Comparison of ENCODE assay signal across 28 cellular contexts in genomic region chr5:139378941-139379361, GRCh38. TPM values are rescaled to one million over a fixed set of nuclear protein-coding genes. Genes with fewer than 3 reads are reported as not detected.
DNase-seq lines count a peak whose midpoint lies in the region; ATAC-seq and TF ChIP-seq lines count a peak whose summit lies in the region.
"Had no signal": no experiment of that assay in that cellular context is flagged by ENCODE, and none has a peak within 500 bp of the region (broad histone marks: within the 10 kb centered on the region; RNA-seq: fewer than 3 reads in every experiment).

No MANE protein-coding gene starts in this region.

- in situ Hi-C loops in mammary epithelial cell (cut with MboI; ENCODE audit: low sequenced_read_pairs in 2 of 2), result no loop called here

- no peaks in the 10 kb centered on the region for H4K20me1 ChIP-seq in mammary epithelial cell (ENCODE audit: insufficient read depth, low read length)

- POLR2A ChIA-PET in MCF 10A (lab: Yijun Ruan, JAX) (no interaction called here), RWPE1 (lab: Yijun Ruan, JAX; ENCODE audit: low non-redundant PET) (no interaction called here)

- peaks cover 1% of the 10 kb centered on the region for H3K4me1 ChIP-seq in mammary epithelial cell (ENCODE audit: insufficient read depth, low read length)
- no peaks in the 10 kb centered on the region for H3K4me1 ChIP-seq in foreskin keratinocyte
- peaks cover 0 to 22% (median 6%) of the 10 kb centered on the region in 6 donors for H3K4me1 ChIP-seq in spleen
- H3K4me1 ChIP-seq in tibial artery, result peaks cover 0 to 2% (median 0%) of the 10 kb centered on the region in 4 donors

- no peak overlapping the region for H3K4me3 ChIP-seq in mammary epithelial cell (replicated peaks in 1 of 3; ENCODE audit: insufficient read depth in 1 of 3, low read depth in 2 of 3, low read length in 3 of 3)
- no peak overlapping the region for H3K4me3 ChIP-seq in spleen
- no peak overlapping the region for H3K4me3 ChIP-seq in tibial artery
- H3K4me3 ChIP-seq: A549, vagina had no signal

- dilution Hi-C loops in mammary epithelial cell (cut with HindIII; ENCODE audit: low sequenced_read_pairs), result no loop called here

- H3K27me3 ChIP-seq in mammary epithelial cell (ENCODE audit: insufficient read depth, low read length), result no peaks in the 10 kb centered on the region
- no peaks in the 10 kb centered on the region for H3K27me3 ChIP-seq in foreskin keratinocyte
- H3K27me3 ChIP-seq in spleen (replicated peaks in 1 of 7), result no peaks in the 10 kb centered on the region
- H3K27me3 ChIP-seq in tibial artery, result no peaks in the 10 kb centered on the region
- H3K27me3 ChIP-seq: vagina had no signal

- no peaks in the 10 kb centered on the region for H3K79me2 ChIP-seq in mammary epithelial cell (ENCODE audit: insufficient read depth, low read length)

- BruUV-seq in MCF 10A (replicated peaks; lab: Mats Ljungman, UMichigan) (no TSS peak), mammary epithelial cell (replicated peaks; lab: Mats Ljungman, UMichigan) (no TSS peak)

- H3K4me3 Mint-ChIP-seq in MCF 10A (ENCODE audit: unreplicated experiment), result no peak overlapping the region
- H3K4me3 Mint-ChIP-seq in stimulated activated memory B cell treated with anti-CD40 and anti-IgM and Interleukin-4, amounts not matched to agents 10 μg/mL and 1 μg/mL and 100 μg/mL, for 72 hours, result no peak overlapping the region
- H3K4me3 Mint-ChIP-seq: activated naive CD8-positive, alpha-beta T cell treated with anti-CD3 and anti-CD28 coated beads, Interleukin-2, amount 50 U/mL, for 24 hours had no signal

- DNase-seq in MCF 10A (ENCODE audit: unreplicated experiment) (no peak), mammary epithelial cell (no peak), RWPE1 (ENCODE audit: low spot score) (no peak), foreskin keratinocyte (no peak), spleen (peak; percentile 62), tibial artery (no peak)
- no peak for DNase-seq in activated T-cell treated with anti-CD3 and anti-CD28 coated beads, Interleukin-2, amount 50 U/mL, for 1 hour
- DNase-seq: activated CD4-positive, alpha-beta T cell treated with anti-CD3 and anti-CD28 coated beads, Interleukin-2, amount 50 U/mL, for 1 hour; activated naive CD8-positive, alpha-beta T cell treated with anti-CD3 and anti-CD28 coated beads, Interleukin-2, amount 50 U/mL, for 24 hours; DMS79; foreskin fibroblast; HCEC 1CT; IMR-90; NCI-H1092 treated with DMSO at 0.1 percent for 48 hours; NCI-H2029 treated with DMSO at 0.1 percent for 48 hours; NCI-H226; NCI-H774; RPMI8226; stimulated activated CD4-positive, alpha-beta T cell treated with anti-CD3 and anti-CD28 coated beads, Interleukin-1b, Interleukin-23, amount 100 ng/mL, for 48 hours; WERI-Rb-1 had no signal

- TF ChIP-seq CTCF in MCF 10A (IDR thresholded peaks at IDR 0.05; ENCODE audit: unreplicated experiment) (no peak), mammary epithelial cell (conservative IDR thresholded peaks at IDR 0.05 in 1 of 2, IDR thresholded peaks at IDR 0.05 in 1 of 2; ENCODE audit: extremely low read depth in 1 of 2, insufficient read depth in 1 of 2, low read depth in 1 of 2, low read length in 2 of 2) (no peak), RWPE1 (conservative IDR thresholded peaks at IDR 0.05; ENCODE audit: low read depth) (no peak), foreskin keratinocyte (conservative IDR thresholded peaks at IDR 0.05) (no peak), spleen (IDR thresholded peaks at IDR 0.05 in 8 of 11, conservative IDR thresholded peaks at IDR 0.05 in 3 of 11) (no peak), tibial artery (IDR thresholded peaks at IDR 0.05) (no peak)

- H2AFZ ChIP-seq in mammary epithelial cell (ENCODE audit: low read depth, low read length), result no peak overlapping the region

- H3K4me2 ChIP-seq in mammary epithelial cell (ENCODE audit: insufficient read depth, low read depth, low read length), result no peak overlapping the region
- H3K4me2 ChIP-seq: A549 had no signal

- 79% methylated on average over 6 of the region's 13 CpGs for WGBS in mammary epithelial cell (ENCODE audit: low coverage, missing lambda C conversion rate)
- WGBS in spleen, 5 donors, result 79 to 90% (median 83%) methylated on average over 11 to 13 of the region's 13 CpGs

- H3K27ac ChIP-seq in mammary epithelial cell (ENCODE audit: insufficient read depth, low read depth, low read length) (no peak overlapping the region), RWPE1 (peak overlapping the region; percentile 23), foreskin keratinocyte (no peak overlapping the region), spleen (no peak overlapping the region), tibial artery (no peak overlapping the region)
- H3K27ac ChIP-seq: vagina, WERI-Rb-1 had no signal

- H3K36me3 Mint-ChIP-seq in MCF 10A (ENCODE audit: insufficient read depth, unreplicated experiment), result peaks cover 6% of the 10 kb centered on the region
- peaks cover 19% of the 10 kb centered on the region for H3K36me3 Mint-ChIP-seq in stimulated activated memory B cell treated with anti-CD40 and anti-IgM and Interleukin-4, amounts not matched to agents 10 μg/mL and 1 μg/mL and 100 μg/mL, for 72 hours

- H3K36me3 ChIP-seq in mammary epithelial cell (ENCODE audit: insufficient read depth, low read length), result no peaks in the 10 kb centered on the region
- H3K36me3 ChIP-seq in spleen, result peaks cover 0 to 35% (median 0%) of the 10 kb centered on the region in 6 donors
- H3K36me3 ChIP-seq in tibial artery, result peaks cover 0 to 21% (median 0%) of the 10 kb centered on the region in 3 donors
- H3K36me3 ChIP-seq: vagina, WERI-Rb-1 had no signal

- peak; percentile 10 for ATAC-seq in foreskin keratinocyte
- no peak for ATAC-seq in stimulated activated memory B cell treated with anti-CD40 and anti-IgM and Interleukin-4, amounts not matched to agents 10 μg/mL and 1 μg/mL and 100 μg/mL, for 72 hours
- ATAC-seq: A549; activated naive CD8-positive, alpha-beta T cell treated with anti-CD3 and anti-CD28 coated beads, Interleukin-2, amount 50 U/mL, for 24 hours; SK-N-SH treated with all-trans-retinoic acid at 6 μM for 48 hours had no signal

- CTCF ChIA-PET in MCF 10A (lab: Yijun Ruan, JAX) (no interaction called here), mammary epithelial cell (lab: Charles Lee; ENCODE audit: low non-redundant PET) (no interaction called here), RWPE1 (lab: Yijun Ruan, JAX) (no interaction called here)

- no peaks in the 10 kb centered on the region for H3K9me3 ChIP-seq in mammary epithelial cell (replicated peaks; ENCODE audit: insufficient read depth, low read length)
- no peaks in the 10 kb centered on the region for H3K9me3 ChIP-seq in spleen
- H3K9me3 ChIP-seq in tibial artery, result no peaks in the 10 kb centered on the region
- H3K9me3 ChIP-seq: A549, vagina had no signal

- no peaks in the 10 kb centered on the region for H3K27me3 Mint-ChIP-seq in MCF 10A (ENCODE audit: insufficient read depth, unreplicated experiment)
- no peaks in the 10 kb centered on the region for H3K27me3 Mint-ChIP-seq in stimulated activated memory B cell treated with anti-CD40 and anti-IgM and Interleukin-4, amounts not matched to agents 10 μg/mL and 1 μg/mL and 100 μg/mL, for 72 hours
- H3K27me3 Mint-ChIP-seq: activated naive CD8-positive, alpha-beta T cell treated with anti-CD3 and anti-CD28 coated beads, Interleukin-2, amount 50 U/mL, for 24 hours had no signal

- peak overlapping the region; percentile 33 for H3K27ac Mint-ChIP-seq in MCF 10A (ENCODE audit: low read depth, unreplicated experiment)
- H3K27ac Mint-ChIP-seq in stimulated activated memory B cell treated with anti-CD40 and anti-IgM and Interleukin-4, amounts not matched to agents 10 μg/mL and 1 μg/mL and 100 μg/mL, for 72 hours, result no peak overlapping the region
- H3K27ac Mint-ChIP-seq: activated naive CD8-positive, alpha-beta T cell treated with anti-CD3 and anti-CD28 coated beads, Interleukin-2, amount 50 U/mL, for 24 hours had no signal

- H3K9me3 Mint-ChIP-seq in MCF 10A (ENCODE audit: unreplicated experiment), result no peaks in the 10 kb centered on the region
- no peaks in the 10 kb centered on the region for H3K9me3 Mint-ChIP-seq in stimulated activated memory B cell treated with anti-CD40 and anti-IgM and Interleukin-4, amounts not matched to agents 10 μg/mL and 1 μg/mL and 100 μg/mL, for 72 hours
- H3K9me3 Mint-ChIP-seq: activated naive CD8-positive, alpha-beta T cell treated with anti-CD3 and anti-CD28 coated beads, Interleukin-2, amount 50 U/mL, for 24 hours had no signal

- no peak overlapping the region for H3K9ac ChIP-seq in mammary epithelial cell (ENCODE audit: insufficient read depth, low read length)

- H3K4me1 Mint-ChIP-seq in MCF 10A (ENCODE audit: insufficient read depth, unreplicated experiment), result peaks cover 8% of the 10 kb centered on the region
- H3K4me1 Mint-ChIP-seq in stimulated activated memory B cell treated with anti-CD40 and anti-IgM and Interleukin-4, amounts not matched to agents 10 μg/mL and 1 μg/mL and 100 μg/mL, for 72 hours, result peaks cover 36% of the 10 kb centered on the region

- TF ChIP-seq POLR2A in spleen (IDR thresholded peaks at IDR 0.05), result no peak

- intact Hi-C loops in MCF 10A (cut with micrococcal nuclease), result no loop called here
- intact Hi-C loops in mammary epithelial cell (cut with micrococcal nuclease), result no loop called here
- intact Hi-C loops in spleen (cut with DNase I; ENCODE audit: low total_unique reads), result no loop called here
- intact Hi-C loops in tibial artery (cut with DNase I; ENCODE audit: low total_unique reads), result no loop called here

RNA-seq across cellular contexts. Expression of gene SLC23A1, which starts 4.1 kb away (rescaled TPM):
- total RNA-seq in MCF 10A (2022) (not detected in 2 replicates), mammary epithelial cell (not detected), foreskin keratinocyte (not detected in 2 replicates), spleen (1 to 10 TPM in 4 of 7 donors, under 1 TPM in 2, not detected in 1; 0.28 to 2.4 (median 1.6) TPM)
- polyA plus RNA-seq in mammary epithelial cell (not detected), foreskin keratinocyte (not detected in 2 replicates), spleen (1 to 10 TPM in 1 of 3 donors, under 1 TPM in 2; 0.87 to 1.2 (median 0.89) TPM)
- polyA minus RNA-seq in mammary epithelial cell, result not detected
- total RNA-seq: epithelial cell of proximal tubule, IMR-90, subcutaneous adipose tissue, vagina had no signal
- polyA plus RNA-seq: IMR-90, neural cell had no signal

RNA-seq across cellular contexts. Expression of gene MZB1, which starts 10.8 kb away (rescaled TPM):
- total RNA-seq in MCF 10A (2022) (not detected in 2 replicates), mammary epithelial cell (not detected), foreskin keratinocyte (0.21 TPM in 1 of 2 replicates, not detected in the other), spleen (100 to 1,000 TPM in 3 of 7 donors, 10 to 100 TPM in 4; 72.6 to 273 (median 97.8) TPM)
- polyA plus RNA-seq in mammary epithelial cell (not detected), foreskin keratinocyte (0.12 TPM in 1 of 2 replicates, not detected in the other), spleen (100 to 1,000 TPM; 114 to 179 (median 144) TPM)
- not detected for polyA minus RNA-seq in mammary epithelial cell
- total RNA-seq: epithelial cell of proximal tubule, IMR-90, lower leg skin, vagina had no signal
- polyA plus RNA-seq: IMR-90, neural cell had no signal

RNA-seq across cellular contexts. Expression of gene PROB1, which starts 16.0 kb away (rescaled TPM):
- 2.3 and 3.1 TPM in 2 replicates for total RNA-seq in MCF 10A (2022)
- under 1 TPM; 0.38 to 0.67 TPM for total RNA-seq in mammary epithelial cell
- 0.03 TPM for polyA plus RNA-seq in mammary epithelial cell
- polyA minus RNA-seq in mammary epithelial cell, result not detected
- total RNA-seq in foreskin keratinocyte, result 1.4 and 1.6 TPM in 2 replicates
- 1.6 TPM in 2 replicates for polyA plus RNA-seq in foreskin keratinocyte
- 1 to 10 TPM; 1.1 to 3.2 (median 2.3) TPM for total RNA-seq in spleen
- 1 to 10 TPM in 1 of 3 donors, under 1 TPM in 2; 0.33 to 1.3 (median 0.99) TPM for polyA plus RNA-seq in spleen

RNA-seq across cellular contexts. Expression of gene SPATA24, which starts 24.9 kb away (rescaled TPM):
- 9.8 and 11.6 TPM in 2 replicates for total RNA-seq in MCF 10A (2022)
- 1 to 10 TPM; 3.2 to 5.4 TPM for total RNA-seq in mammary epithelial cell
- 4.1 TPM for polyA plus RNA-seq in mammary epithelial cell
- polyA minus RNA-seq in mammary epithelial cell, result not detected
- 2.8 and 3.8 TPM in 2 replicates for total RNA-seq in foreskin keratinocyte
- polyA plus RNA-seq in foreskin keratinocyte, result 5.3 and 5.7 TPM in 2 replicates
- 1 to 10 TPM; 2.1 to 7.6 (median 3.7) TPM for total RNA-seq in spleen
- polyA plus RNA-seq in spleen, result 1 to 10 TPM; 8.5 to 9.5 (median 9.0) TPM

RNA-seq across cellular contexts. Expression of gene PAIP2, which starts 37.3 kb away (rescaled TPM):
- 104 and 108 TPM in 2 replicates for total RNA-seq in MCF 10A (2022)
- 10 to 100 TPM; 38.0 to 43.6 TPM for total RNA-seq in mammary epithelial cell
- polyA plus RNA-seq in mammary epithelial cell, result 37.5 TPM
- polyA minus RNA-seq in mammary epithelial cell, result 22.4 TPM
- total RNA-seq in foreskin keratinocyte, result 37.6 and 43.8 TPM in 2 replicates
- polyA plus RNA-seq in foreskin keratinocyte, result 47.6 and 61.0 TPM in 2 replicates
- 100 to 1,000 TPM in 2 of 7 donors, 10 to 100 TPM in 5; 73.2 to 117 (median 86.4) TPM for total RNA-seq in spleen
- polyA plus RNA-seq in spleen, result 100 to 1,000 TPM in 2 of 3 donors, 10 to 100 TPM in 1; 90.6 to 119 (median 117) TPM

Comparison
In these comparisons a context has a peak if more than half of its experiments do, and no peak if none do; other contexts are left out.
1. RNA of gene MZB1, which starts 10.8 kb away (total RNA-seq): 72.6 to 273 TPM in spleen; not detected in MCF 10A, 0.21 TPM in foreskin keratinocyte and not detected in mammary epithelial cell; every median in the first group is over 10 times any median in the second.